ENCODE assay signal across 9 cellular contexts in the genomic region with DNA sequence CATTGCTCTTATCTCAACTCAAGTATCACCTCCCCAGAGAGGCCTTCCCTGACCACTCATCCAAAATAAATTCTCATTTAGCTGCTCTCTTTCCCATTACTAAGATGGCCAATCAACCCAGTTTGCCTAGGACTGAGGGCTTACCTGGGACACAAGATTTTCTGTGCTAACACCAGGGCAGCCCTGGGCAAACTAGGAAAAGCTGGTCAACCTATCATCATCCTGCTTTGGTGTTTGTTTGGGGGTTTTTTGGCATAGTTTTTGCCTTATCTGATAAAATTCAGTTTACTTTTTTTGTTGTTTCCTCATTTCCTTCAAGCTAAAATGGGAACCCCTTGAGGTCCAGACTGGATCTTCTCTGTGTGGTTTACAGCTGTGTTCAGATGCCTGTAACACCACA.
"Had no signal": no experiment of that assay in that cellular context is flagged by ENCODE, and none has a peak within 500 bp of the region (broad histone marks: within the 10 kb centered on the region; RNA-seq: fewer than 3 reads in every experiment).

No MANE protein-coding gene starts in this region.

- FAIRE-seq: H1, H54, HepG2 had no signal

- H3K9me3 Mint-ChIP-seq: GM23338, H9 had no signal

- H3K4me2 ChIP-seq: GM23338 had no signal

- H3K27me3 Mint-ChIP-seq: IgD-negative memory B cell had no signal

- H3K4me1 Mint-ChIP-seq: GM23338, H9, IgD-negative memory B cell had no signal

- ATAC-seq: GM23338, HepG2 had no signal

- DNase-seq: H9, HCEC 1CT, KBM-7 had no signal

- H3K27ac Mint-ChIP-seq: GM23338, H9, IgD-negative memory B cell had no signal

- H3K4me3 Mint-ChIP-seq: GM23338, H9, IgD-negative memory B cell had no signal

- H3K27ac ChIP-seq: HL-60 had no signal

- H3K4me3 ChIP-seq: GM23338 had no signal

- H3K36me3 Mint-ChIP-seq: IgD-negative memory B cell had no signal
